ENCODE assay signal across 8 cellular contexts in the genomic region with DNA sequence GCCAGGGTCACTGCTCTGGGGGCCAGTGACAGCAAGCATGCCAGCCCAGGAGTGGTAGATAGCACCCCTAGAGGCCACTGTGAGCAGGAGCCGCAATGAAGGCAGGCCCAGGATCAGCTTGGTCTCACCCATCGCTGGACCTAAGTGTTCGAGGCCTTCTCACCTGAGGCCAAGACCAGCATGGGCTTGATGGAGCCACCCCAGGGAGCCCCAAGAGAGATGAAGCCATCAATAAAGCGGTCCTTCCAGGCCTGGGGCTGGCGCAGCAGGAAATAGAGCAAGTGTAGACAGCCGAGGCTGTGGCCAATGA. TPM values are rescaled to one million over a fixed set of nuclear protein-coding genes. Genes with fewer than 3 reads are reported as not detected.
DNase-seq lines count a peak whose midpoint lies in the region; ATAC-seq and TF ChIP-seq lines count a peak whose summit lies in the region.

No MANE protein-coding gene starts in this region.

- ATAC-seq in GM18867 (IDR thresholded peaks at IDR 0.05; ENCODE audit: unreplicated experiment), result peak; percentile 43
- peak; percentile 60 for ATAC-seq in left colon
- no peak for ATAC-seq in HG02763 (IDR thresholded peaks at IDR 0.05; ENCODE audit: unreplicated experiment)

- peaks cover 6% of the 10 kb centered on the region for H3K4me1 Mint-ChIP-seq in type B pancreatic cell (ENCODE audit: unreplicated experiment)

- intact Hi-C loops in left colon (cut with DNase I, micrococcal nuclease), result no loop called here

- in situ Hi-C loops in brain microvascular endothelial cell (cut with HindIII; ENCODE audit: low pct_ligation_motif_present, low sequenced_read_pairs), result no loop called here

- H3K27me3 Mint-ChIP-seq in type B pancreatic cell, result no peaks in the 10 kb centered on the region

- peak overlapping the region in 1 of 4 donors; percentile 25 for H3K27ac ChIP-seq in Peyer's patch
- no peak overlapping the region for H3K27ac ChIP-seq in brain microvascular endothelial cell

- no peaks in the 10 kb centered on the region for H3K36me3 Mint-ChIP-seq in type B pancreatic cell

- H3K27me3 ChIP-seq in Peyer's patch, result no peaks in the 10 kb centered on the region
- H3K27me3 ChIP-seq in brain microvascular endothelial cell (replicated peaks), result no peaks in the 10 kb centered on the region

- peak; percentile 24 for DNase-seq in AG10803 (ENCODE audit: low read depth)
- DNase-seq in Peyer's patch, result peak in 2 of 3 donors; percentile 65 to 66
- DNase-seq in brain microvascular endothelial cell, result peak; percentile 22
- DNase-seq in left colon, result peak in 1 of 2 donors; percentile 38
- no peak for DNase-seq in type B pancreatic cell (ENCODE audit: extremely low spot score, unreplicated experiment)
- no peak for DNase-seq in T1000 (lab: John Stamatoyannopoulos, UW)

- TF ChIP-seq POLR2A in Peyer's patch (IDR thresholded peaks at IDR 0.05), result no peak

- peak; percentile 66 for TF ChIP-seq CTCF in AG10803 (conservative IDR thresholded peaks at IDR 0.05; ENCODE audit: low read length)
- TF ChIP-seq CTCF in Peyer's patch (IDR thresholded peaks at IDR 0.05), result peak; percentile 11 to 72 (median 60)
- peak; percentile 86 for TF ChIP-seq CTCF in brain microvascular endothelial cell (IDR thresholded peaks at IDR 0.05; ENCODE audit: low read depth, low read length, missing control alignments)
- peak; percentile 82 for TF ChIP-seq CTCF in type B pancreatic cell (conservative IDR thresholded peaks at IDR 0.05)

- peaks cover 0 to 38% (median 8%) of the 10 kb centered on the region in 4 donors for H3K4me1 ChIP-seq in Peyer's patch

- H3K4me3 ChIP-seq in AG10803 (ENCODE audit: low read length) (no peak overlapping the region), Peyer's patch (no peak overlapping the region), brain microvascular endothelial cell (ENCODE audit: low read depth, low read length) (no peak overlapping the region)

- H3K4me3 Mint-ChIP-seq in type B pancreatic cell, result no peak overlapping the region

- H3K36me3 ChIP-seq in Peyer's patch (peaks cover 0 to 36% (median 0%) of the 10 kb centered on the region in 3 donors), brain microvascular endothelial cell (replicated peaks) (peaks cover 72% of the 10 kb centered on the region)

- H3K9me3 Mint-ChIP-seq in type B pancreatic cell, result no peaks in the 10 kb centered on the region

- H3K9me3 ChIP-seq in Peyer's patch, result no peaks in the 10 kb centered on the region

- no peak overlapping the region for H3K27ac Mint-ChIP-seq in type B pancreatic cell

RNA-seq across cellular contexts. Expression of gene LCAT, which starts 1.8 kb away (rescaled TPM):
- total RNA-seq in Peyer's patch (10 to 100 TPM in 1 of 4 donors, 1 to 10 TPM in 3; 3.6 to 19.0 (median 4.6) TPM), left colon (1 to 10 TPM; 2.3 to 5.0 TPM), type B pancreatic cell (ENCODE audit: low replicate concordance) (20.2 and 26.1 TPM in 2 replicates)

RNA-seq across cellular contexts. Expression of gene PSMB10, which starts 5.5 kb away (rescaled TPM):
- total RNA-seq in Peyer's patch, result 100 to 1,000 TPM in 1 of 4 donors, 10 to 100 TPM in 3; 62.0 to 106 (median 79.9) TPM
- total RNA-seq in left colon, result 100 to 1,000 TPM; 114 to 164 TPM
- total RNA-seq in type B pancreatic cell (ENCODE audit: low replicate concordance), result 51.9 and 68.8 TPM in 2 replicates

RNA-seq across cellular contexts. Expression of gene CTRL, which starts 10.5 kb away (rescaled TPM):
- total RNA-seq in Peyer's patch (1 to 10 TPM; 2.4 to 5.3 (median 3.8) TPM), left colon (1 to 10 TPM in 1 of 2 donors, under 1 TPM in 1; 0.89 to 1.9 TPM), type B pancreatic cell (ENCODE audit: low replicate concordance) (0.59 and 1.4 TPM in 2 replicates)

RNA-seq across cellular contexts. Expression of gene SLC12A4, which starts 26.3 kb away (rescaled TPM):
- 10 to 100 TPM; 10.7 to 83.3 (median 33.6) TPM for total RNA-seq in Peyer's patch
- total RNA-seq in left colon, result 10 to 100 TPM; 12.0 to 16.9 TPM
- 48.1 and 68.8 TPM in 2 replicates for total RNA-seq in type B pancreatic cell (ENCODE audit: low replicate concordance)

RNA-seq across cellular contexts. Expression of gene DPEP3, which starts 38.1 kb away (rescaled TPM):
- total RNA-seq in Peyer's patch (not detected), left colon (under 1 TPM in 1 of 2 donors, not detected in 1; 0.28 TPM), type B pancreatic cell (ENCODE audit: low replicate concordance) (not detected in 2 replicates)

Comparison
In these comparisons a context has a peak if more than half of its experiments do, and no peak if none do; other contexts are left out.
1. DNase-seq: peak in AG10803 (single experiment), Peyer's patch (2 of 3) and brain microvascular endothelial cell (single experiment); none in type B pancreatic cell (single experiment) and T1000 (single experiment).
2. Peak in every context shown above with its lines, with median percentiles within 50 percentile points of each other: CTCF ChIP-seq.